Comparison of ENCODE assay signal across 10 cellular contexts in the genomic region with DNA sequence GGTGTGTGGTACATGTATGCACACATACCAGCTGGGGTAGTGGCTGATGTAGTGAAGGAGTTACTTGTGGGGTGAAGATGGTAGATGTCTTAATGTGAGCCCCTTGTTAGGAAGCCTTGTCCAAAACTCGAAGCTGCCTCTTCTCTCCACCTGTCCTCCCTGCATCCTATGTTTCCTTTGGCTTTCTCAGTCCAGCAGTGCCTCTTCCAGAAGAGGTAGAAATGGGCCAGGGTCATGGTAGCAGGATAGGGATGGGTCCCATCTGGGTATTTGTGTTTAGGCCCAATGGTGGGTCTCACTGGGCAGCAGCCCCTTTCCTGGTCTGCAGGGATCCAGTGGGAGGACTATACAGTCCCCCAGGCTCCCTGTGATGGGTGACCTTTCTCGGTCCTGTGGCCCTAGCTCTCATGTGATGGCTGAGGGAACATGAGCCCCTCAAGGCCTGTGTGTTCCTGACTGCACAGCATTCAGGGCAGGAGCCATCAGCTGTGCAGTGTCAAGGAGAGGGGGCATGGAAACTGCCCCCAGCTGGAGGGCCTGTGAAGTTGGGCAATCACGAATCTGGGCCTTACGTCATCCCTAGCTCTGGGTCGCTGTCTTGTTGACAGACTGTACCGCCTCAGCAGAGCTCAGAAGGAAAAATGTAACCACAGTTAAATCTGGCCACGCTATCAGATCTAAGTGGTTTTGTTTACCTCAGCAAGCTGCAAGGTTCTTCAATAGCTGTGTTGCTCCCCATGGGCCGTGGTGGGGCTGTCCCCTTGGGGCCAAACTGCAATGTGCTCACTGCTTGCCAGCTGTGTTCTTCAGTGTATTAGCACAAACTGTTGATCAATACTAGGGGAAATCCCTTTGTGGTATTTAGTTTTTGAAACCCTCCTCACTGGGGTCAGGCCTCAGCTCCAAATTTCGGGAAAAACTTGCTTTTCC.
DNase-seq lines count a peak whose midpoint lies in the region; ATAC-seq and TF ChIP-seq lines count a peak whose summit lies in the region.
"Had no signal": no experiment of that assay in that cellular context is flagged by ENCODE, and none has a peak within 500 bp of the region (broad histone marks: within the 10 kb centered on the region; RNA-seq: fewer than 3 reads in every experiment).

No MANE protein-coding gene starts in this region.

- H3K4me1 Mint-ChIP-seq in activated T-helper 17 cell treated with anti-CD3 and anti-CD28 coated beads, Interleukin-2, amount 50 U/mL, for 72 hours = no peaks in the 10 kb centered on the region

- H3K4me3 Mint-ChIP-seq in activated T-helper 17 cell treated with anti-CD3 and anti-CD28 coated beads, Interleukin-2, amount 50 U/mL, for 72 hours = no peak overlapping the region
- H3K4me3 Mint-ChIP-seq: activated T-cell treated with anti-CD3 and anti-CD28 coated beads, Interleukin-2, amount 50 U/mL, for 4 hours had no signal

- H3K36me3 Mint-ChIP-seq in activated T-helper 17 cell treated with anti-CD3 and anti-CD28 coated beads, Interleukin-2, amount 50 U/mL, for 72 hours (ENCODE audit: low read depth) = no peaks in the 10 kb centered on the region

- H3K4me1 ChIP-seq in liver (ENCODE audit: control insufficient read depth in 4 of 4, insufficient read depth in 4 of 4, low read length in 3 of 4) = peaks cover 9 to 17% (median 11%) of the 10 kb centered on the region in 4 donors

- H3K27ac ChIP-seq in liver (ENCODE audit: low read depth in 1 of 2, low read length in 2 of 2) = peak overlapping the region; percentile 79 to 81

- H3K9ac ChIP-seq in liver (ENCODE audit: low read depth in 1 of 2, low read length in 2 of 2) = no peak overlapping the region

- H3K27me3 Mint-ChIP-seq in activated T-helper 17 cell treated with anti-CD3 and anti-CD28 coated beads, Interleukin-2, amount 50 U/mL, for 72 hours = peaks cover 12% of the 10 kb centered on the region

- TF ChIP-seq RAD21 in liver (IDR thresholded peaks at IDR 0.05) = peak; percentile 57 to 72

- H3K27ac Mint-ChIP-seq in activated T-helper 17 cell treated with anti-CD3 and anti-CD28 coated beads, Interleukin-2, amount 50 U/mL, for 72 hours = no peak overlapping the region

- TF ChIP-seq CTCF in GM06990 (IDR thresholded peaks at IDR 0.05; ENCODE audit: insufficient read depth, low read length, poor library complexity, severe bottlenecking) (no peak), liver (IDR thresholded peaks at IDR 0.05; ENCODE audit: low read depth, low read length, missing input control) (no peak)

- H3K9me3 Mint-ChIP-seq in activated T-helper 17 cell treated with anti-CD3 and anti-CD28 coated beads, Interleukin-2, amount 50 U/mL, for 72 hours = no peaks in the 10 kb centered on the region
- H3K9me3 Mint-ChIP-seq: activated T-cell treated with anti-CD3 and anti-CD28 coated beads, Interleukin-2, amount 50 U/mL, for 4 hours had no signal

- DNase-seq in GM06990 (ENCODE audit: extremely low read depth, insufficient read length) (peak; percentile 27), RPMI7951 (ENCODE audit: low read depth) (peak; percentile 45)
- no peak for DNase-seq in activated naive CD4-positive, alpha-beta T cell (lab: John Stamatoyannopoulos, UW)
- DNase-seq: activated T-cell treated with anti-CD3 and anti-CD28 coated beads, Interleukin-2, amount 50 U/mL, for 4 hours; NCI-H1048 had no signal

- H3K27me3 ChIP-seq in GM06990 (replicated peaks; ENCODE audit: control insufficient read depth, insufficient read depth, low read length) (peaks cover 2% of the 10 kb centered on the region; the same call in 1 of the 2 replicates), liver (ENCODE audit: control insufficient read depth in 4 of 4, insufficient read depth in 4 of 4, low read length in 3 of 4) (no peaks in the 10 kb centered on the region)

- WGBS in liver = 34% methylated on average over 9 of the region's 9 CpGs

- H3K4me3 ChIP-seq in GM06990 (replicated peaks; ENCODE audit: low read depth, low read length) = no peak overlapping the region
- H3K4me3 ChIP-seq in liver (ENCODE audit: low read depth in 1 of 3, low read length in 3 of 3) = no peak overlapping the region

- H3K36me3 ChIP-seq in GM06990 (ENCODE audit: control insufficient read depth, insufficient read depth, low read length) = no peaks in the 10 kb centered on the region
- no peaks in the 10 kb centered on the region for H3K36me3 ChIP-seq in liver (ENCODE audit: control insufficient read depth in 4 of 4, insufficient read depth in 3 of 4, low read depth in 1 of 4, low read length in 3 of 4)

- peak; percentile 68 for ATAC-seq in HG02571 (IDR thresholded peaks at IDR 0.05; ENCODE audit: unreplicated experiment)
- no peak for ATAC-seq in GM18873 (IDR thresholded peaks at IDR 0.05; ENCODE audit: low FRiP score, unreplicated experiment)
- no peak for ATAC-seq in HG02970 (IDR thresholded peaks at IDR 0.05; ENCODE audit: low FRiP score, unreplicated experiment)
- no peak for ATAC-seq in activated T-helper 17 cell treated with anti-CD3 and anti-CD28 coated beads, Interleukin-2, amount 50 U/mL, for 72 hours (replicated peaks)

- no peaks in the 10 kb centered on the region for H3K9me3 ChIP-seq in liver (ENCODE audit: control insufficient read depth in 4 of 4, low read length in 3 of 4)

TF ChIP-seq in liver, 16 proteins besides CTCF, POLR2A, EP300 and RAD21:
- TF ChIP-seq, protein P1, sequence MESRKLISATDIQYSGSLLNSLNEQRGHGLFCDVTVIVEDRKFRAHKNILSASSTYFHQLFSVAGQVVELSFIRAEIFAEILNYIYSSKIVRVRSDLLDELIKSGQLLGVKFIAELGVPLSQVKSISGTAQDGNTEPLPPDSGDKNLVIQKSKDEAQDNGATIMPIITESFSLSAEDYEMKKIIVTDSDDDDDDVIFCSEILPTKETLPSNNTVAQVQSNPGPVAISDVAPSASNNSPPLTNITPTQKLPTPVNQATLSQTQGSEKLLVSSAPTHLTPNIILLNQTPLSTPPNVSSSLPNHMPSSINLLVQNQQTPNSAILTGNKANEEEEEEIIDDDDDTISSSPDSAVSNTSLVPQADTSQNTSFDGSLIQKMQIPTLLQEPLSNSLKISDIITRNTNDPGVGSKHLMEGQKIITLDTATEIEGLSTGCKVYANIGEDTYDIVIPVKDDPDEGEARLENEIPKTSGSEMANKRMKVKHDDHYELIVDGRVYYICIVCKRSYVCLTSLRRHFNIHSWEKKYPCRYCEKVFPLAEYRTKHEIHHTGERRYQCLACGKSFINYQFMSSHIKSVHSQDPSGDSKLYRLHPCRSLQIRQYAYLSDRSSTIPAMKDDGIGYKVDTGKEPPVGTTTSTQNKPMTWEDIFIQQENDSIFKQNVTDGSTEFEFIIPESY (IDR thresholded peaks at IDR 0.05) = peak; percentile 77
- TF ChIP-seq NR2F2 (IDR thresholded peaks at IDR 0.05) (peak; percentile 43), RXRA (IDR thresholded peaks at IDR 0.05) (peak; percentile 89 to 90), TAF1 (conservative IDR thresholded peaks at IDR 0.05) (no peak), GABPA (IDR thresholded peaks at IDR 0.05 in 1 of 2, conservative IDR thresholded peaks at IDR 0.05 in 1 of 2) (peak in 1 of 2 donors; percentile 19), FOXA1 (IDR thresholded peaks at IDR 0.05) (peak; percentile 58), SP1 (IDR thresholded peaks at IDR 0.05) (peak; percentile 89), YY1 (IDR thresholded peaks at IDR 0.05) (peak; percentile 70), EGR1 (IDR thresholded peaks at IDR 0.05; ENCODE audit: low read depth in 2 of 2) (peak in 1 of 2 donors; percentile 20), JUND (IDR thresholded peaks at IDR 0.05) (peak; percentile 87 to 91), HNF4G (IDR thresholded peaks at IDR 0.05) (peak; percentile 58), FOXA2 (IDR thresholded peaks at IDR 0.05) (peak; percentile 87), HNF4A (conservative IDR thresholded peaks at IDR 0.05) (peak; percentile 82 to 83)
- TF ChIP-seq, protein P2, sequence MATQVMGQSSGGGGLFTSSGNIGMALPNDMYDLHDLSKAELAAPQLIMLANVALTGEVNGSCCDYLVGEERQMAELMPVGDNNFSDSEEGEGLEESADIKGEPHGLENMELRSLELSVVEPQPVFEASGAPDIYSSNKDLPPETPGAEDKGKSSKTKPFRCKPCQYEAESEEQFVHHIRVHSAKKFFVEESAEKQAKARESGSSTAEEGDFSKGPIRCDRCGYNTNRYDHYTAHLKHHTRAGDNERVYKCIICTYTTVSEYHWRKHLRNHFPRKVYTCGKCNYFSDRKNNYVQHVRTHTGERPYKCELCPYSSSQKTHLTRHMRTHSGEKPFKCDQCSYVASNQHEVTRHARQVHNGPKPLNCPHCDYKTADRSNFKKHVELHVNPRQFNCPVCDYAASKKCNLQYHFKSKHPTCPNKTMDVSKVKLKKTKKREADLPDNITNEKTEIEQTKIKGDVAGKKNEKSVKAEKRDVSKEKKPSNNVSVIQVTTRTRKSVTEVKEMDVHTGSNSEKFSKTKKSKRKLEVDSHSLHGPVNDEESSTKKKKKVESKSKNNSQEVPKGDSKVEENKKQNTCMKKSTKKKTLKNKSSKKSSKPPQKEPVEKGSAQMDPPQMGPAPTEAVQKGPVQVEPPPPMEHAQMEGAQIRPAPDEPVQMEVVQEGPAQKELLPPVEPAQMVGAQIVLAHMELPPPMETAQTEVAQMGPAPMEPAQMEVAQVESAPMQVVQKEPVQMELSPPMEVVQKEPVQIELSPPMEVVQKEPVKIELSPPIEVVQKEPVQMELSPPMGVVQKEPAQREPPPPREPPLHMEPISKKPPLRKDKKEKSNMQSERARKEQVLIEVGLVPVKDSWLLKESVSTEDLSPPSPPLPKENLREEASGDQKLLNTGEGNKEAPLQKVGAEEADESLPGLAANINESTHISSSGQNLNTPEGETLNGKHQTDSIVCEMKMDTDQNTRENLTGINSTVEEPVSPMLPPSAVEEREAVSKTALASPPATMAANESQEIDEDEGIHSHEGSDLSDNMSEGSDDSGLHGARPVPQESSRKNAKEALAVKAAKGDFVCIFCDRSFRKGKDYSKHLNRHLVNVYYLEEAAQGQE (IDR thresholded peaks at IDR 0.05) = peak; percentile 67
- TF ChIP-seq, protein P3, sequence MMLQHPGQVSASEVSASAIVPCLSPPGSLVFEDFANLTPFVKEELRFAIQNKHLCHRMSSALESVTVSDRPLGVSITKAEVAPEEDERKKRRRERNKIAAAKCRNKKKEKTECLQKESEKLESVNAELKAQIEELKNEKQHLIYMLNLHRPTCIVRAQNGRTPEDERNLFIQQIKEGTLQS (IDR thresholded peaks at IDR 0.05) = peak; percentile 47
- TF ChIP-seq, protein P4, sequence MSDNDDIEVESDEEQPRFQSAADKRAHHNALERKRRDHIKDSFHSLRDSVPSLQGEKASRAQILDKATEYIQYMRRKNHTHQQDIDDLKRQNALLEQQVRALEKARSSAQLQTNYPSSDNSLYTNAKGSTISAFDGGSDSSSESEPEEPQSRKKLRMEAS (IDR thresholded peaks at IDR 0.05) = peak; percentile 92

Comparison
In these comparisons a context has a peak if more than half of its experiments do, and no peak if none do; other contexts are left out.
1. DNase-seq: peak in GM06990 (single experiment) and RPMI7951 (single experiment); none in activated naive CD4-positive, alpha-beta T cell (0 of 4).